ENCODE assay signal across 1 cellular context in genomic region chr12:92785563-92785950, GRCh38.
TF ChIP-seq lines count a peak whose summit lies in the region.

No MANE protein-coding gene starts in this region.

TF ChIP-seq in HepG2, 621 proteins besides CTCF, POLR2A, EP300 and RAD21 (continued from another document):
- TF ChIP-seq ZNF574 (CRISPR knock-in tag; IDR thresholded peaks at IDR 0.05) (no peak), RCOR2 (CRISPR knock-in tag; IDR thresholded peaks at IDR 0.05) (no peak), HMG20A (CRISPR knock-in tag; IDR thresholded peaks at IDR 0.05; ENCODE audit: borderline replicate concordance) (no peak), HOXA5 (CRISPR knock-in tag; IDR thresholded peaks at IDR 0.05) (no peak)
TF ChIP-seq in HepG2: peak in this region for 0.
